Comparison of ENCODE assay signal across 9 cellular contexts in the genomic region with DNA sequence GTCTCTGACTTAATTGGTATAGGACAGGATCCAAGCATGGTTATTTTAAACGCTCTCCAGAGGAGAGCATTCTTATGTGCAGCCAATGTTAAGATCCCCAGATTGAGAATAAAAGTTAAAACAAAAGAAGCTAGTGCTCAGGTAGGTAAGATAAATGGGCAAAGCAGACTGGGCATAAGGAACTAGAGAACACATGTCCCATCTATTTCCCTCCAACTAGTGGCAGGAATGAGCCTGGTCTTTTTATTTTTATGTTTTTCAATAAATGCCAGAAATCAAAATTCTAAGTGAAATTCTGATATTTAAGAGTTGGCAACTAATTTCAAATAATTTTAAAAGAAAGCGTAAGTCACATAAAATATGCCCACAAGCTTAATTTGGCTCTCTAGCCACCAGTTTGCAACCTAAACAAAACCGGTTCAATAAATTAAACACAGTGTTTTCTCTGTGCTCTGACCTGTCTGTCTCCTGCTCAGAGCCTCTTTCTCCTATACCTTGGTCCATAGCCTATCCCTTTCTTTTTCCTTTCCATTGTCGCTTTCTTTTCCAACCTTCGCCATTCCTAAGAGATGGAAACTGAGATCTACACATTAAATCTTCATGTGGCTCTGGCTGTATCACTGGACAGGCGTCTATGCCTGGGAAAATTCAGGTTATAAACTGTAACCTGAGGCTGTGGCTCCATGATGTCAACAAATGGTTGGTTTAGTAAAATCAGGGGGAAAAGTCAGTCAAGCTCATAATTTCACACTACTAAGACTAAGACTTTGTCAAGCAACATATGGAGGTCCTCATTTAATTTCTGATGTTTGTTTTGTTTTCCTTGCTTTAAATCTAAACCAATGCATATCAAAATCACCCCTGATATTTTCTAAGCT. TPM values are rescaled to one million over a fixed set of nuclear protein-coding genes. Genes with fewer than 3 reads are reported as not detected.
DNase-seq lines count a peak whose midpoint lies in the region; ATAC-seq and TF ChIP-seq lines count a peak whose summit lies in the region.
"Had no signal": no experiment of that assay in that cellular context is flagged by ENCODE, and none has a peak within 500 bp of the region (broad histone marks: within the 10 kb centered on the region; RNA-seq: fewer than 3 reads in every experiment).

No MANE protein-coding gene starts in this region.

- H3K27ac ChIP-seq in BLaER1 = no peak overlapping the region
- no peak overlapping the region for H3K27ac ChIP-seq in HUES6 (ENCODE audit: low read depth, low read length)
- no peak overlapping the region for H3K27ac ChIP-seq in brain microvascular endothelial cell
- H3K27ac ChIP-seq in naive thymus-derived CD4-positive, alpha-beta T cell (ENCODE audit: low read depth, low read length) = peak overlapping the region; percentile 11
- H3K27ac ChIP-seq: SJSA1 had no signal

- peaks cover 32% of the 10 kb centered on the region for H3K4me1 ChIP-seq in BLaER1
- H3K4me1 ChIP-seq in HUES6 (ENCODE audit: control insufficient read depth, insufficient read depth, low read length) = peaks cover 61% of the 10 kb centered on the region
- H3K4me1 ChIP-seq in naive thymus-derived CD4-positive, alpha-beta T cell (ENCODE audit: control insufficient read depth in 2 of 2, insufficient read depth in 2 of 2, low read length in 2 of 2) = peaks cover 71% of the 10 kb centered on the region in 2 donors
- peaks cover 64% of the 10 kb centered on the region for H3K4me1 ChIP-seq in HAP-1

- peak overlapping the region; percentile 44 to 82 (median 78) for H3K27ac Mint-ChIP-seq in naive thymus-derived CD4-positive, alpha-beta T cell

- intact Hi-C loops in naive thymus-derived CD4-positive, alpha-beta T cell (cut with micrococcal nuclease) = loop anchor here (1.0 to 10.0 kb wide), 3 partner anchors 9 to 1049 kb away; a partner anchor contains a TSS

- H3K36me3 ChIP-seq in BLaER1 (peaks cover 54% of the 10 kb centered on the region), HUES6 (ENCODE audit: control insufficient read depth, insufficient read depth, low read length) (no peaks in the 10 kb centered on the region; the same call in 1 of the 2 replicates), brain microvascular endothelial cell (replicated peaks) (no peaks in the 10 kb centered on the region), HAP-1 (replicated peaks) (no peaks in the 10 kb centered on the region; the same call in 1 of the 2 replicates)
- H3K36me3 ChIP-seq in naive thymus-derived CD4-positive, alpha-beta T cell (ENCODE audit: control insufficient read depth in 2 of 3, insufficient read depth in 3 of 3, low read length in 3 of 3) = peaks cover 0 to 13% (median 0%) of the 10 kb centered on the region in 3 experiments
- H3K36me3 ChIP-seq: SJSA1 had no signal

- peak overlapping the region; percentile 34 for H3K4me2 ChIP-seq in BLaER1

- DNase-seq in brain microvascular endothelial cell (no peak), HAP-1 (ENCODE audit: low spot score in 2 of 2) (no peak), GF-D8 (lab: John Stamatoyannopoulos, UW) (no peak)
- no peak for DNase-seq in naive thymus-derived CD4-positive, alpha-beta T cell

- POLR2A ChIA-PET in naive thymus-derived CD4-positive, alpha-beta T cell (lab: Charles Lee) = interaction anchor here (0.6 to 6.0 kb wide), 10 partner anchors 9 to 958 kb away, joined by 3 to 30 read pairs (median 4); no protein-coding TSS in a partner anchor

- H3K4me3 ChIP-seq in BLaER1 = no peak overlapping the region
- peak overlapping the region; percentile 25; the same call in 1 of the 2 replicates for H3K4me3 ChIP-seq in HUES6 (ENCODE audit: low read depth, low read length)
- no peak overlapping the region for H3K4me3 ChIP-seq in brain microvascular endothelial cell (ENCODE audit: low read depth, low read length)
- no peak overlapping the region for H3K4me3 ChIP-seq in naive thymus-derived CD4-positive, alpha-beta T cell (ENCODE audit: low read length)
- no peak overlapping the region for H3K4me3 ChIP-seq in HAP-1
- H3K4me3 ChIP-seq: SJSA1 had no signal

- ATAC-seq in naive thymus-derived CD4-positive, alpha-beta T cell = no peak
- ATAC-seq in GM18498 (IDR thresholded peaks at IDR 0.05; ENCODE audit: unreplicated experiment) = no peak
- ATAC-seq in GM21381 (IDR thresholded peaks at IDR 0.05; ENCODE audit: unreplicated experiment) = no peak

- H3K4me1 Mint-ChIP-seq in naive thymus-derived CD4-positive, alpha-beta T cell = peaks cover 0 to 18% (median 9%) of the 10 kb centered on the region in 7 donors

- H3K9me3 ChIP-seq in BLaER1 (peaks cover 38% of the 10 kb centered on the region), HUES6 (ENCODE audit: control insufficient read depth, insufficient read depth, low read depth, low read length) (no peaks in the 10 kb centered on the region), HAP-1 (no peaks in the 10 kb centered on the region)
- H3K9me3 ChIP-seq in naive thymus-derived CD4-positive, alpha-beta T cell (ENCODE audit: control insufficient read depth in 2 of 3, low read length in 3 of 3) = no peaks in the 10 kb centered on the region
- H3K9me3 ChIP-seq: SJSA1 had no signal

- in situ Hi-C loops in brain microvascular endothelial cell (cut with HindIII; ENCODE audit: low pct_ligation_motif_present, low sequenced_read_pairs) = no loop called here
- in situ Hi-C loops in HAP-1 (cut with MboI; ENCODE audit: low sequenced_read_pairs) = loop anchor here (25.0 kb wide), 1 partner anchor 276 kb away; a partner anchor contains a TSS

- CTCF ChIA-PET in naive thymus-derived CD4-positive, alpha-beta T cell (lab: Charles Lee) = interaction anchor here (0.7 to 1.6 kb wide), 3 partner anchors 15 to 46 kb away, joined by 3 read pairs; no protein-coding TSS in a partner anchor

- H3K27me3 ChIP-seq in BLaER1 (no peaks in the 10 kb centered on the region), HUES6 (ENCODE audit: control insufficient read depth, insufficient read depth, low read length) (no peaks in the 10 kb centered on the region), brain microvascular endothelial cell (replicated peaks) (no peaks in the 10 kb centered on the region), HAP-1 (ENCODE audit: low read depth) (no peaks in the 10 kb centered on the region)
- H3K27me3 ChIP-seq in naive thymus-derived CD4-positive, alpha-beta T cell (ENCODE audit: control insufficient read depth in 2 of 2, insufficient read depth in 2 of 2, low read length in 2 of 2) = no peaks in the 10 kb centered on the region
- H3K27me3 ChIP-seq: SJSA1 had no signal

- H3K4me3 Mint-ChIP-seq in naive thymus-derived CD4-positive, alpha-beta T cell = peak overlapping the region in 7 of 10 donors; percentile 64 to 77 (median 70)

- no peaks in the 10 kb centered on the region for H3K9me3 Mint-ChIP-seq in naive thymus-derived CD4-positive, alpha-beta T cell

- H3K36me3 Mint-ChIP-seq in naive thymus-derived CD4-positive, alpha-beta T cell = peaks cover 0 to 16% (median 5%) of the 10 kb centered on the region in 5 donors

- no peak overlapping the region for H3K9ac ChIP-seq in BLaER1
- no peak overlapping the region for H3K9ac ChIP-seq in HUES6 (ENCODE audit: low read length)

- TF ChIP-seq CTCF in brain microvascular endothelial cell (IDR thresholded peaks at IDR 0.05; ENCODE audit: low read depth, low read length, missing control alignments) = peak; percentile 9

- H4K20me1 ChIP-seq in BLaER1 = peaks cover 85% of the 10 kb centered on the region

- no peaks in the 10 kb centered on the region for H3K27me3 Mint-ChIP-seq in naive thymus-derived CD4-positive, alpha-beta T cell

RNA-seq across cellular contexts. Expression of a gene that starts 5.5 kb away (rescaled TPM):
- 100 to 1,000 TPM; 172 to 283 (median 249) TPM for total RNA-seq in naive thymus-derived CD4-positive, alpha-beta T cell
- polyA plus RNA-seq in naive thymus-derived CD4-positive, alpha-beta T cell = 100 to 1,000 TPM; 235 to 263 TPM
